ENCODE assay signal across 12 cellular contexts in the genomic region with DNA sequence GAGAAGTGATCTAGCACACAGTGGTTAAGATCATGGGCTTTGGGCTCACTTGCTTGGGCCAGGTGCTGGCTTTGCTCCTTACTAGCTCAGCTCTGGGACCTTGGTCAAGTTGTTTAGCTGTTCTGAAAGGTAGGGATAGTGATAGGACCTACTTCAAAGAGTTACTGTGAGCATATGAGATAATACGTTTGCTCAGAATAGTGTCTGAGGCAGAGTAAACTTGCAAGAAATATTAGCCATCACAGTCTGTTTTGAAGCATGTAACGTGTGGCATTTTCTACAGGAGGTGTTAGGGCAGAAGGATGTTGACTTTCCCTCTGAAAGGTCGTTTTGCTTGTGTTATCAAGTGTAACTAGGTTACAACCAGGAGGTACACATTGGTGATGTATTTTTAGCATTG. TPM values are rescaled to one million over a fixed set of nuclear protein-coding genes. Genes with fewer than 3 reads are reported as not detected.
DNase-seq lines count a peak whose midpoint lies in the region; ATAC-seq and TF ChIP-seq lines count a peak whose summit lies in the region.
"Had no signal": no experiment of that assay in that cellular context is flagged by ENCODE, and none has a peak within 500 bp of the region (broad histone marks: within the 10 kb centered on the region; RNA-seq: fewer than 3 reads in every experiment).

No MANE protein-coding gene starts in this region.

- H2AFZ ChIP-seq in osteoblast (ENCODE audit: low read length), result no peak overlapping the region

- H4K20me1 ChIP-seq in osteoblast (ENCODE audit: insufficient read depth, low read length), result no peaks in the 10 kb centered on the region

- H3K36me3 Mint-ChIP-seq in activated naive CD4-positive, alpha-beta T cell treated with anti-CD3 and anti-CD28 coated beads, Interleukin-2, amount 50 U/mL, for 72 hours, result peaks cover 0 to 33% of the 10 kb centered on the region in 2 donors
- H3K36me3 Mint-ChIP-seq in activated naive CD4-positive, alpha-beta T cell treated with anti-CD3 and anti-CD28 coated beads for 36 hours (ENCODE audit: low read depth), result peaks cover 11% of the 10 kb centered on the region
- H3K36me3 Mint-ChIP-seq in activated T-helper 1 cell treated with anti-CD3 and anti-CD28 coated beads, Interleukin-12 subunit alpha, Interleukin-12 subunit beta, Interleukin-2, Interleukin-4 antibody, amounts not matched to agents 30 ng/mL and 10 ng/mL and 1 ng/mL, durations not matched to agents 14 hours and 24 hours and 36 hours (ENCODE audit: low read depth), result peaks cover 28% of the 10 kb centered on the region
- H3K36me3 Mint-ChIP-seq in memory B cell, result peaks cover 9% of the 10 kb centered on the region

- CTCF ChIA-PET in activated naive CD4-positive, alpha-beta T cell treated with anti-CD3 and anti-CD28 coated beads for 36 hours (lab: Charles Lee), result interaction anchor here (0.9 to 15.8 kb wide), 17 partner anchors 9 to 410 kb away, joined by 3 to 380 read pairs (median 5); a partner anchor contains a TSS

- TF ChIP-seq CTCF in thyroid gland (IDR thresholded peaks at IDR 0.05) (no peak), spleen (IDR thresholded peaks at IDR 0.05 in 8 of 11, conservative IDR thresholded peaks at IDR 0.05 in 3 of 11) (no peak), Peyer's patch (IDR thresholded peaks at IDR 0.05) (no peak), osteoblast (IDR thresholded peaks at IDR 0.05; ENCODE audit: extremely low read depth, low read depth, low read length) (no peak)

- 56 to 71% methylated on average over 3 of the region's 3 CpGs for WGBS in thyroid gland, 2 donors
- 66 to 71% (median 67%) methylated on average over 3 of the region's 3 CpGs for WGBS in spleen, 5 donors

- no peak for DNase-seq in activated naive CD4-positive, alpha-beta T cell treated with anti-CD3 and anti-CD28 coated beads, Interleukin-2, amount 50 U/mL, for 72 hours (ENCODE audit: low spot score in 2 of 2)
- DNase-seq in activated naive CD4-positive, alpha-beta T cell treated with anti-CD3 and anti-CD28 coated beads for 36 hours, result no peak
- no peak for DNase-seq in activated T-helper 1 cell treated with anti-CD3 and anti-CD28 coated beads, Interleukin-12 subunit alpha, Interleukin-12 subunit beta, Interleukin-2, Interleukin-4 antibody, amounts not matched to agents 30 ng/mL and 10 ng/mL and 1 ng/mL, durations not matched to agents 14 hours and 24 hours and 36 hours (ENCODE audit: low spot score)
- DNase-seq in memory B cell (ENCODE audit: low spot score in 2 of 2), result no peak
- DNase-seq in thyroid gland, result no peak
- DNase-seq in spleen, result no peak
- no peak for DNase-seq in Peyer's patch
- no peak for DNase-seq in osteoblast (ENCODE audit: insufficient read length, low spot score, missing footprints)
- DNase-seq: DMS79, H7 had no signal

- no peak overlapping the region for H3K4me3 Mint-ChIP-seq in activated naive CD4-positive, alpha-beta T cell treated with anti-CD3 and anti-CD28 coated beads for 36 hours
- no peak overlapping the region for H3K4me3 Mint-ChIP-seq in activated T-helper 1 cell treated with anti-CD3 and anti-CD28 coated beads, Interleukin-12 subunit alpha, Interleukin-12 subunit beta, Interleukin-2, Interleukin-4 antibody, amounts not matched to agents 30 ng/mL and 10 ng/mL and 1 ng/mL, durations not matched to agents 14 hours and 24 hours and 36 hours
- no peak overlapping the region for H3K4me3 Mint-ChIP-seq in memory B cell

- H3K4me1 ChIP-seq in thyroid gland (peaks cover 9 to 16% of the 10 kb centered on the region in 2 donors), spleen (peaks cover 3 to 81% (median 24%) of the 10 kb centered on the region in 6 donors), Peyer's patch (peaks cover 0 to 10% (median 0%) of the 10 kb centered on the region in 4 donors), osteoblast (ENCODE audit: insufficient read depth, low read length) (no peaks in the 10 kb centered on the region)

- intact Hi-C loops in activated naive CD4-positive, alpha-beta T cell treated with anti-CD3 and anti-CD28 coated beads for 36 hours (cut with micrococcal nuclease), result loop anchor here (1.0 to 2.0 kb wide), 2 partner anchors 14 to 277 kb away; no protein-coding TSS in a partner anchor
- intact Hi-C loops in activated T-helper 1 cell treated with anti-CD3 and anti-CD28 coated beads, Interleukin-12 subunit alpha, Interleukin-12 subunit beta, Interleukin-2, Interleukin-4 antibody, amounts not matched to agents 30 ng/mL and 10 ng/mL and 1 ng/mL, durations not matched to agents 14 hours and 24 hours and 36 hours (cut with micrococcal nuclease), result loop anchor here (5.0 kb wide), 2 partner anchors 122 to 172 kb away; no protein-coding TSS in a partner anchor
- intact Hi-C loops in thyroid gland (cut with DNase I), result no loop called here
- intact Hi-C loops in spleen (cut with DNase I; ENCODE audit: low total_unique reads), result no loop called here

- ATAC-seq in activated naive CD4-positive, alpha-beta T cell treated with anti-CD3 and anti-CD28 coated beads, Interleukin-2, amount 50 U/mL, for 72 hours, result peak; percentile 44 to 48
- peak; percentile 37 for ATAC-seq in memory B cell (ENCODE audit: low read depth)
- ATAC-seq: Panc1 had no signal

- H3K9me3 Mint-ChIP-seq in activated naive CD4-positive, alpha-beta T cell treated with anti-CD3 and anti-CD28 coated beads, Interleukin-2, amount 50 U/mL, for 72 hours, result no peaks in the 10 kb centered on the region
- H3K9me3 Mint-ChIP-seq in activated naive CD4-positive, alpha-beta T cell treated with anti-CD3 and anti-CD28 coated beads for 36 hours, result no peaks in the 10 kb centered on the region
- H3K9me3 Mint-ChIP-seq in activated T-helper 1 cell treated with anti-CD3 and anti-CD28 coated beads, Interleukin-12 subunit alpha, Interleukin-12 subunit beta, Interleukin-2, Interleukin-4 antibody, amounts not matched to agents 30 ng/mL and 10 ng/mL and 1 ng/mL, durations not matched to agents 14 hours and 24 hours and 36 hours, result no peaks in the 10 kb centered on the region
- H3K9me3 Mint-ChIP-seq in memory B cell, result no peaks in the 10 kb centered on the region

- peaks cover 60% of the 10 kb centered on the region for H3K4me1 Mint-ChIP-seq in activated naive CD4-positive, alpha-beta T cell treated with anti-CD3 and anti-CD28 coated beads for 36 hours (ENCODE audit: low read depth)
- H3K4me1 Mint-ChIP-seq in activated T-helper 1 cell treated with anti-CD3 and anti-CD28 coated beads, Interleukin-12 subunit alpha, Interleukin-12 subunit beta, Interleukin-2, Interleukin-4 antibody, amounts not matched to agents 30 ng/mL and 10 ng/mL and 1 ng/mL, durations not matched to agents 14 hours and 24 hours and 36 hours (ENCODE audit: low read depth), result peaks cover 68% of the 10 kb centered on the region
- H3K4me1 Mint-ChIP-seq in memory B cell, result peaks cover 28% of the 10 kb centered on the region

- H3K4me3 ChIP-seq in thyroid gland (replicated peaks in 1 of 3), result no peak overlapping the region
- no peak overlapping the region for H3K4me3 ChIP-seq in spleen
- no peak overlapping the region for H3K4me3 ChIP-seq in Peyer's patch
- no peak overlapping the region for H3K4me3 ChIP-seq in osteoblast (ENCODE audit: insufficient read depth, low read length)
- H3K4me3 ChIP-seq: vagina had no signal

- H3K27me3 Mint-ChIP-seq in activated naive CD4-positive, alpha-beta T cell treated with anti-CD3 and anti-CD28 coated beads for 36 hours (ENCODE audit: low read depth), result no peaks in the 10 kb centered on the region
- no peaks in the 10 kb centered on the region for H3K27me3 Mint-ChIP-seq in activated T-helper 1 cell treated with anti-CD3 and anti-CD28 coated beads, Interleukin-12 subunit alpha, Interleukin-12 subunit beta, Interleukin-2, Interleukin-4 antibody, amounts not matched to agents 30 ng/mL and 10 ng/mL and 1 ng/mL, durations not matched to agents 14 hours and 24 hours and 36 hours (ENCODE audit: insufficient read depth)
- no peaks in the 10 kb centered on the region for H3K27me3 Mint-ChIP-seq in memory B cell

- no peak for TF ChIP-seq POLR2A in thyroid gland (IDR thresholded peaks at IDR 0.05)
- TF ChIP-seq POLR2A in spleen (IDR thresholded peaks at IDR 0.05), result no peak
- TF ChIP-seq POLR2A in Peyer's patch (IDR thresholded peaks at IDR 0.05), result no peak

- no peak overlapping the region for H3K4me2 ChIP-seq in osteoblast (ENCODE audit: insufficient read depth, low read length)

- H3K27ac Mint-ChIP-seq in activated naive CD4-positive, alpha-beta T cell treated with anti-CD3 and anti-CD28 coated beads, Interleukin-2, amount 50 U/mL, for 72 hours, result peak overlapping the region in 1 of 2 donors; percentile 22
- no peak overlapping the region for H3K27ac Mint-ChIP-seq in activated naive CD4-positive, alpha-beta T cell treated with anti-CD3 and anti-CD28 coated beads for 36 hours
- H3K27ac Mint-ChIP-seq in activated T-helper 1 cell treated with anti-CD3 and anti-CD28 coated beads, Interleukin-12 subunit alpha, Interleukin-12 subunit beta, Interleukin-2, Interleukin-4 antibody, amounts not matched to agents 30 ng/mL and 10 ng/mL and 1 ng/mL, durations not matched to agents 14 hours and 24 hours and 36 hours, result peak overlapping the region; percentile 53
- H3K27ac Mint-ChIP-seq in memory B cell, result peak overlapping the region; percentile 58

- H3K27ac ChIP-seq in thyroid gland (no peak overlapping the region), spleen (no peak overlapping the region), Peyer's patch (no peak overlapping the region), osteoblast (ENCODE audit: low read depth, low read length) (no peak overlapping the region)
- H3K27ac ChIP-seq: vagina had no signal

- H3K27me3 ChIP-seq in thyroid gland (no peaks in the 10 kb centered on the region), spleen (replicated peaks in 1 of 7) (no peaks in the 10 kb centered on the region), Peyer's patch (no peaks in the 10 kb centered on the region), osteoblast (ENCODE audit: insufficient read depth, low read length) (no peaks in the 10 kb centered on the region)
- H3K27me3 ChIP-seq: vagina had no signal

- H3K36me3 ChIP-seq in thyroid gland, result no peaks in the 10 kb centered on the region
- peaks cover 0 to 15% (median 5%) of the 10 kb centered on the region in 6 donors for H3K36me3 ChIP-seq in spleen
- H3K36me3 ChIP-seq in Peyer's patch, result no peaks in the 10 kb centered on the region
- H3K36me3 ChIP-seq in osteoblast (ENCODE audit: insufficient read depth, low read length), result peaks cover 7% of the 10 kb centered on the region
- H3K36me3 ChIP-seq: vagina had no signal

- H3K79me2 ChIP-seq in osteoblast (ENCODE audit: insufficient read depth, low read length), result no peaks in the 10 kb centered on the region

- H3K9me3 ChIP-seq in thyroid gland (no peaks in the 10 kb centered on the region), spleen (no peaks in the 10 kb centered on the region), Peyer's patch (no peaks in the 10 kb centered on the region), osteoblast (ENCODE audit: low read depth, low read length) (no peaks in the 10 kb centered on the region)
- H3K9me3 ChIP-seq: vagina had no signal

RNA-seq across cellular contexts. Expression of a gene that starts 34.5 kb away (rescaled TPM):
- total RNA-seq in activated naive CD4-positive, alpha-beta T cell treated with anti-CD3 and anti-CD28 coated beads, Interleukin-2, amount 50 U/mL, for 72 hours, result 10 to 100 TPM; 57.3 to 62.6 TPM
- total RNA-seq in activated naive CD4-positive, alpha-beta T cell treated with anti-CD3 and anti-CD28 coated beads for 36 hours, result 10 to 100 TPM; 79.3 to 85.0 TPM
- 72.4 and 79.7 TPM in 2 replicates for total RNA-seq in activated T-helper 1 cell treated with anti-CD3 and anti-CD28 coated beads, Interleukin-12 subunit alpha, Interleukin-12 subunit beta, Interleukin-2, Interleukin-4 antibody, amounts not matched to agents 30 ng/mL and 10 ng/mL and 1 ng/mL, durations not matched to agents 14 hours and 24 hours and 36 hours
- total RNA-seq in thyroid gland (100 to 1,000 TPM in 1 of 4 donors, 10 to 100 TPM in 3; 37.5 to 132 (median 56.9) TPM), spleen (100 to 1,000 TPM in 3 of 7 donors, 10 to 100 TPM in 4; 59.4 to 220 (median 96.4) TPM), Peyer's patch (10 to 100 TPM; 37.1 to 70.1 (median 52.9) TPM), osteoblast (51.9 and 55.0 TPM in 2 replicates)
- 10 to 100 TPM; 11.6 to 12.1 (median 11.7) TPM for polyA plus RNA-seq in spleen

RNA-seq across cellular contexts. Expression of a gene that starts 35.8 kb away (rescaled TPM):
- 10 to 100 TPM; 17.3 to 21.4 TPM for total RNA-seq in activated naive CD4-positive, alpha-beta T cell treated with anti-CD3 and anti-CD28 coated beads, Interleukin-2, amount 50 U/mL, for 72 hours
- 10 to 100 TPM; 18.9 to 19.3 TPM for total RNA-seq in activated naive CD4-positive, alpha-beta T cell treated with anti-CD3 and anti-CD28 coated beads for 36 hours
- total RNA-seq in activated T-helper 1 cell treated with anti-CD3 and anti-CD28 coated beads, Interleukin-12 subunit alpha, Interleukin-12 subunit beta, Interleukin-2, Interleukin-4 antibody, amounts not matched to agents 30 ng/mL and 10 ng/mL and 1 ng/mL, durations not matched to agents 14 hours and 24 hours and 36 hours, result 17.6 and 17.8 TPM in 2 replicates
- total RNA-seq in thyroid gland (10 to 100 TPM; 10.5 to 18.9 (median 13.2) TPM), spleen (10 to 100 TPM; 21.7 to 39.1 (median 27.1) TPM), Peyer's patch (10 to 100 TPM in 1 of 4 donors, 1 to 10 TPM in 3; 1.4 to 62.7 (median 3.2) TPM), osteoblast (8.3 and 11.2 TPM in 2 replicates)
- 10 to 100 TPM in 2 of 3 donors, 1 to 10 TPM in 1; 6.9 to 12.0 (median 11.2) TPM for polyA plus RNA-seq in spleen

Comparison
In these comparisons a context has a peak if more than half of its experiments do, and no peak if none do; other contexts are left out.
1. intact Hi-C loops: an anchor here in activated naive CD4-positive, alpha-beta T cell treated with anti-CD3 and anti-CD28 coated beads for 36 hours (1.0 to 2.0 kb wide) and activated T-helper 1 cell treated with anti-CD3 and anti-CD28 coated beads, Interleukin-12 subunit alpha, Interleukin-12 subunit beta, Interleukin-2, Interleukin-4 antibody, amounts not matched to agents 30 ng/mL and 10 ng/mL and 1 ng/mL, durations not matched to agents 14 hours and 24 hours and 36 hours (5.0 kb wide); none called in thyroid gland and spleen.